Comparison of ENCODE assay signal across 8 cellular contexts in the genomic region with DNA sequence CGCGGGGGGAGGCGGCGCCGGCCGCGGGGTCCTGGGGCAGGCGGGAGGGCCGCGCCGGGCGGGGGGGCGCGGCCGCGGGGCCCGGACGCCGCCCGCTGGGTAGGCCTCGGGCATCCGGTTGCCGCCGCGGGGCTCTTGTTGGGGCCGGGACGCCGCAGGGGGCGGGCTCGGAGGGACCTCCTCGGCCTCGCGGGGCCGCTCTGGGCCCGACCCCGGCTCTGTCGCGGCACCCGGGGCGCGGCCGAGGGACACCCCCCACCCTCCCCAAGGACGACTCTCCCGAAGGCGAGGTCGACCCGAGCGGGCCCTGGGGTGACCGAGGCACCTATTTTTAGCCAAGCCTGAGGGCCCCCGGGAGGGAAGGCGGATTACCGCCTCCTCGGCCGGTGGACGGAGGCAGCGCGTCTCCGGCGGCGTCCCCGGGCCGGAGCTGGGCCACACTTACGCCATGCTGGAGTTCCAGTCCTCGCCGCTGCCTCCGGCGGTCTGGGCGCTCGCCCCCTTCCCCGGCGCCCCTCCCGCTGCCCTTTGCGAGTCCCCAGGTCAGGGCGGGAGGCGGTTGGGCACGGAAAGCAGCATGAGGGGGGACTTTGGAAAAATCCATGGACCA. TPM values are rescaled to one million over a fixed set of nuclear protein-coding genes. Genes with fewer than 3 reads are reported as not detected.
DNase-seq lines count a peak whose midpoint lies in the region; ATAC-seq lines count a peak whose summit lies in the region.

No MANE protein-coding gene starts in this region.

- H3K79me1 ChIP-seq in mesendoderm (ENCODE audit: low read length) = peaks cover 4% of the 10 kb centered on the region

- peak overlapping the region; percentile 70 for H3K27ac ChIP-seq in CD8-positive, alpha-beta memory T cell (ENCODE audit: low read depth, low read length)
- H3K27ac ChIP-seq in HUES48 (ENCODE audit: low read depth, low read length) (peak overlapping the region; percentile 91), mesendoderm (ENCODE audit: low read depth, low read length) (peak overlapping the region; percentile 99)

- peaks cover 17 to 30% (median 28%) of the 10 kb centered on the region in 3 donors for H3K4me1 Mint-ChIP-seq in CD8-positive, alpha-beta memory T cell
- peaks cover 36% of the 10 kb centered on the region for H3K4me1 Mint-ChIP-seq in activated CD4-positive, alpha-beta T cell treated with anti-CD3 and anti-CD28 coated beads, Interleukin-2, amount 10 ng/mL, durations not matched to agents 7 days and 5 days

- H3K4me3 ChIP-seq in CD8-positive, alpha-beta memory T cell (ENCODE audit: low read length) = peak overlapping the region; percentile 69
- peak overlapping the region; percentile 84 for H3K4me3 ChIP-seq in HUES48 (ENCODE audit: low read depth, low read length)
- peak overlapping the region; percentile 93 for H3K4me3 ChIP-seq in mesendoderm (ENCODE audit: low read length)

- H3K4me2 ChIP-seq in mesendoderm (ENCODE audit: low read length) = peak overlapping the region; percentile 66

- H2BK120ac ChIP-seq in mesendoderm (ENCODE audit: low read depth, low read length) = peak overlapping the region; percentile 78

- H3K79me2 ChIP-seq in mesendoderm (ENCODE audit: control insufficient read depth, insufficient read depth, low read length) = peaks cover 39% of the 10 kb centered on the region

- peak overlapping the region; percentile 89 for H4K8ac ChIP-seq in mesendoderm (ENCODE audit: low read depth, low read length)

- peak overlapping the region; percentile 72 to 95 (median 90) for H3K27ac Mint-ChIP-seq in CD8-positive, alpha-beta memory T cell
- peak overlapping the region; percentile 85 for H3K27ac Mint-ChIP-seq in activated CD4-positive, alpha-beta T cell treated with anti-CD3 and anti-CD28 coated beads, Interleukin-2, amount 10 ng/mL, durations not matched to agents 7 days and 5 days

- H3K4me1 ChIP-seq in CD8-positive, alpha-beta memory T cell (ENCODE audit: insufficient read depth, low read length) = peaks cover 46% of the 10 kb centered on the region
- peaks cover 36% of the 10 kb centered on the region for H3K4me1 ChIP-seq in HUES48 (ENCODE audit: control insufficient read depth, insufficient read depth, low read length)
- peaks cover 12% of the 10 kb centered on the region for H3K4me1 ChIP-seq in mesendoderm (ENCODE audit: control insufficient read depth, low read depth, low read length)

- H3K9me3 ChIP-seq in CD8-positive, alpha-beta memory T cell (ENCODE audit: low read length) = no peaks in the 10 kb centered on the region
- no peaks in the 10 kb centered on the region for H3K9me3 ChIP-seq in HUES48 (ENCODE audit: control insufficient read depth, insufficient read depth, low read length)

- peak overlapping the region; percentile 45 for H2BK5ac ChIP-seq in mesendoderm (ENCODE audit: low read length)

- H3K27me3 ChIP-seq in CD8-positive, alpha-beta memory T cell (ENCODE audit: insufficient read depth, low read length, poor library complexity, severe bottlenecking) = no peaks in the 10 kb centered on the region
- no peaks in the 10 kb centered on the region for H3K27me3 ChIP-seq in HUES48 (ENCODE audit: control insufficient read depth, insufficient read depth, low read length)
- no peaks in the 10 kb centered on the region for H3K27me3 ChIP-seq in mesendoderm (ENCODE audit: insufficient read depth, low read length, poor library complexity)

- no peaks in the 10 kb centered on the region for H3K36me3 ChIP-seq in CD8-positive, alpha-beta memory T cell (ENCODE audit: insufficient read depth, low read length)
- H3K36me3 ChIP-seq in HUES48 (ENCODE audit: control insufficient read depth, insufficient read depth, low read length) (0 out of 2 replicates have a peak, but pooled peaks cover 11% of the 10 kb centered on the region), mesendoderm (ENCODE audit: control insufficient read depth, insufficient read depth, low read length) (no peaks in the 10 kb centered on the region)

- H3K18ac ChIP-seq in mesendoderm (ENCODE audit: low read length) = peak overlapping the region; percentile 99

- no peak overlapping the region for H2BK15ac ChIP-seq in mesendoderm (replicated peaks; ENCODE audit: low read depth)

- ATAC-seq in GM21381 (IDR thresholded peaks at IDR 0.05; ENCODE audit: unreplicated experiment) = peak; percentile 46

- peak overlapping the region; percentile 76 to 95 (median 85) for H3K4me3 Mint-ChIP-seq in CD8-positive, alpha-beta memory T cell
- H3K4me3 Mint-ChIP-seq in activated CD4-positive, alpha-beta T cell treated with anti-CD3 and anti-CD28 coated beads, Interleukin-2, amount 10 ng/mL, durations not matched to agents 7 days and 5 days = peak overlapping the region; percentile 84

- H3K9ac ChIP-seq in HUES48 (ENCODE audit: low read depth, low read length) (peak overlapping the region; percentile 91), mesendoderm (ENCODE audit: low read length) (peak overlapping the region; percentile 96)

- no peak overlapping the region for H2AK5ac ChIP-seq in mesendoderm (ENCODE audit: low read length)

- CTCF ChIA-PET in CD8-positive, alpha-beta memory T cell (lab: Charles Lee) = interaction anchor here (0.7 kb wide), 1 partner anchor 1026 kb away, joined by 3 read pairs; no protein-coding TSS in a partner anchor
- CTCF ChIA-PET in activated CD4-positive, alpha-beta T cell treated with anti-CD3 and anti-CD28 coated beads, Interleukin-2, amount 10 ng/mL, durations not matched to agents 7 days and 5 days (lab: Charles Lee) = interaction anchor here (0.6 to 1.8 kb wide), 3 partner anchors 20 to 530 kb away, joined by 3 to 4 read pairs (median 3); no protein-coding TSS in a partner anchor

- H3K56ac ChIP-seq in mesendoderm (ENCODE audit: low read length) = peak overlapping the region; percentile 91

- H3K4ac ChIP-seq in mesendoderm (ENCODE audit: low read depth, low read length) = peak overlapping the region; percentile 99

- no peaks in the 10 kb centered on the region for H3K27me3 Mint-ChIP-seq in CD8-positive, alpha-beta memory T cell
- H3K27me3 Mint-ChIP-seq in activated CD4-positive, alpha-beta T cell treated with anti-CD3 and anti-CD28 coated beads, Interleukin-2, amount 10 ng/mL, durations not matched to agents 7 days and 5 days = no peaks in the 10 kb centered on the region

- H3K9me3 Mint-ChIP-seq in CD8-positive, alpha-beta memory T cell = no peaks in the 10 kb centered on the region
- H3K9me3 Mint-ChIP-seq in activated CD4-positive, alpha-beta T cell treated with anti-CD3 and anti-CD28 coated beads, Interleukin-2, amount 10 ng/mL, durations not matched to agents 7 days and 5 days = no peaks in the 10 kb centered on the region

- POLR2A ChIA-PET in CD8-positive, alpha-beta memory T cell (lab: Charles Lee) = interaction anchor here (0.5 kb wide), 1 partner anchor 202 kb away, joined by 3 read pairs; no protein-coding TSS in a partner anchor
- POLR2A ChIA-PET in activated CD4-positive, alpha-beta T cell treated with anti-CD3 and anti-CD28 coated beads, Interleukin-2, amount 10 ng/mL, durations not matched to agents 7 days and 5 days (lab: Charles Lee) = no interaction called here

- no peak overlapping the region for H3K23ac ChIP-seq in mesendoderm (ENCODE audit: low read length)

- peaks cover 0 to 11% (median 0%) of the 10 kb centered on the region in 3 donors for H3K36me3 Mint-ChIP-seq in CD8-positive, alpha-beta memory T cell
- no peaks in the 10 kb centered on the region for H3K36me3 Mint-ChIP-seq in activated CD4-positive, alpha-beta T cell treated with anti-CD3 and anti-CD28 coated beads, Interleukin-2, amount 10 ng/mL, durations not matched to agents 7 days and 5 days (ENCODE audit: low read depth)

- peak; percentile 44 to 79 (median 65) for DNase-seq in CD8-positive, alpha-beta memory T cell
- DNase-seq in activated CD4-positive, alpha-beta T cell treated with anti-CD3 and anti-CD28 coated beads, Interleukin-2, amount 10 ng/mL, durations not matched to agents 7 days and 5 days = peak; percentile 60
- DNase-seq in ecto neural progenitor cell (ENCODE audit: low spot score) = peak; percentile 79
- DNase-seq in mesendoderm = no peak
- peak; percentile 19 to 37 for DNase-seq in stimulated activated CD8-positive, alpha-beta memory T cell treated with anti-CD3 and anti-CD28 coated beads, Interleukin-15, amount 100 ng/mL, for 4 hours (ENCODE audit: low read depth in 2 of 2)
- no peak for DNase-seq in NCI-H1105 (lab: John Stamatoyannopoulos, UW)

- H4K5ac ChIP-seq in mesendoderm (ENCODE audit: low read length) = no peak overlapping the region

- no CpG with 5 or more reads among the region's 76 CpGs for WGBS in mesendoderm (ENCODE audit: extremely low coverage, insufficient coverage, low lambda C conversion rate)

RNA-seq across cellular contexts. Expression of a gene that starts 0.5 kb away (rescaled TPM):
- total RNA-seq in CD8-positive, alpha-beta memory T cell = 100 to 1,000 TPM; 145 to 146 TPM
- 50.4 TPM for polyA plus RNA-seq in CD8-positive, alpha-beta memory T cell
- total RNA-seq in activated CD4-positive, alpha-beta T cell treated with anti-CD3 and anti-CD28 coated beads, Interleukin-2, amount 10 ng/mL, durations not matched to agents 7 days and 5 days = 10 to 100 TPM; 85.8 to 93.3 TPM
- polyA plus RNA-seq in mesendoderm (2013, experiment 1 of 2) = 177 TPM
- polyA plus RNA-seq in mesendoderm (2013, experiment 2 of 2) = 176 TPM

Comparison
In these comparisons a context has a peak if more than half of its experiments do, and no peak if none do; other contexts are left out.
1. DNase-seq: peak in CD8-positive, alpha-beta memory T cell (5 of 5), activated CD4-positive, alpha-beta T cell treated with anti-CD3 and anti-CD28 coated beads, Interleukin-2, amount 10 ng/mL, durations not matched to agents 7 days and 5 days (single experiment), ecto neural progenitor cell (single experiment) and stimulated activated CD8-positive, alpha-beta memory T cell treated with anti-CD3 and anti-CD28 coated beads, Interleukin-15, amount 100 ng/mL, for 4 hours (2 of 2); none in mesendoderm (single experiment) and NCI-H1105 (single experiment).
2. Peak in every context shown above with its lines, with median percentiles within 50 percentile points of each other: H3K27ac ChIP-seq and H3K4me3 ChIP-seq.